ENCODE assay signal across 8 cellular contexts in the genomic region with DNA sequence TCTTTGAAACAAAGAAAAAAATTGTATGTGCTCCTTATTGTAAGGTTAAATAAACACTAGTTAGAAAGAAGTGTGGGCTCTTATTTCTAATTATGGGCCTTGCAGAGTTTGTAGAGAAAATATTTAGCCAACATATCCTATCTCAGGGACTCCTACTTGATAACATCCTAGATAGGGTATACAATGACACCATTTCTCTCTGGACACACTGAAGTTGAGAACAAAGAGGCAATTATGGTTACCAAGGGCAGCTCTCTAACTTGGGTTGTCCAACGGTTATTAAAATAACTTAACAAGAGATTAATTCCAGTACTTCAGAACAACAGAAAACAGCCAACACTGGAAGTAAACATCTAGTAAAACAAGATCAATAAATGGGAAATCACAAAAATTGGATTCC.
"Had no signal": no experiment of that assay in that cellular context is flagged by ENCODE, and none has a peak within 500 bp of the region (broad histone marks: within the 10 kb centered on the region; RNA-seq: fewer than 3 reads in every experiment).

No MANE protein-coding gene starts in this region.

- H3K27ac Mint-ChIP-seq: HFFc6 had no signal

- H3K4me3 Mint-ChIP-seq: HFFc6 had no signal

- H3K4me3 ChIP-seq: GM23248, HAP-1, K562 had no signal

- H3K4me1 ChIP-seq: HAP-1 had no signal

- H3K9me3 ChIP-seq: HAP-1 had no signal

- DNase-seq: GM23248, GOT3, H7, HFFc6, IMR-90, KG1 had no signal

- H3K36me3 ChIP-seq: HAP-1 had no signal
